ENCODE assay signal across 14 cellular contexts in genomic region chr17:67137860-67138259, GRCh38.
A peak's percentile ranks its signal among the peaks of the same experiment; 100 is the strongest.
DNase-seq lines count a peak whose midpoint lies in the region; ATAC-seq and TF ChIP-seq lines count a peak whose summit lies in the region.
"Had no signal": no experiment of that assay in that cellular context is flagged by ENCODE, and none has a peak within 500 bp of the region (broad histone marks: within the 10 kb centered on the region; RNA-seq: fewer than 3 reads in every experiment).

No MANE protein-coding gene starts in this region.

- no peaks in the 10 kb centered on the region for H3K9me3 ChIP-seq in CD4-positive, alpha-beta T cell (ENCODE audit: control insufficient read depth, low read length)
- no peaks in the 10 kb centered on the region for H3K9me3 ChIP-seq in adrenal gland (replicated peaks in 1 of 3)
- H3K9me3 ChIP-seq: HAP-1 had no signal

- H3K27ac ChIP-seq in CD4-positive, alpha-beta T cell (ENCODE audit: low read depth, low read length) = no peak overlapping the region
- H3K27ac ChIP-seq in adrenal gland = no peak overlapping the region

- TF ChIP-seq CTCF in CD4-positive, alpha-beta T cell (IDR thresholded peaks at IDR 0.05) = no peak
- TF ChIP-seq CTCF in adrenal gland (IDR thresholded peaks at IDR 0.05) = no peak

- CTCF ChIA-PET in activated CD8-positive, alpha-beta memory T cell treated with anti-CD3 and anti-CD28 coated beads, Interleukin-2, amount 10 ng/mL, durations not matched to agents 7 days and 5 days (lab: Charles Lee) = interaction anchor here (1.1 kb wide), 1 partner anchor 40 kb away, joined by 4 read pairs; no protein-coding TSS in a partner anchor
- CTCF ChIA-PET in CD4-positive, alpha-beta T cell (lab: Charles Lee) = no interaction called here
- CTCF ChIA-PET in activated CD4-positive, alpha-beta memory T cell treated with anti-CD3 and anti-CD28 coated beads for 36 hours (lab: Charles Lee) = no interaction called here

- in situ Hi-C loops in ACHN (cut with HindIII; ENCODE audit: low pct_ligation_motif_present, low pct_unique_long_range_greater_than_20kb, low sequenced_read_pairs) = no loop called here

- peaks cover 46% of the 10 kb centered on the region for H3K36me3 Mint-ChIP-seq in activated CD8-positive, alpha-beta memory T cell treated with anti-CD3 and anti-CD28 coated beads, Interleukin-2, amount 10 ng/mL, durations not matched to agents 7 days and 5 days
- peaks cover 79% of the 10 kb centered on the region for H3K36me3 Mint-ChIP-seq in CD4-positive, alpha-beta T cell (ENCODE audit: low read depth)
- H3K36me3 Mint-ChIP-seq in activated CD4-positive, alpha-beta memory T cell treated with anti-CD3 and anti-CD28 coated beads for 36 hours = peaks cover 36% of the 10 kb centered on the region
- peaks cover 86% of the 10 kb centered on the region for H3K36me3 Mint-ChIP-seq in dendritic cell treated with granulocyte-macrophage colony-stimulating factor and Interleukin-4, amounts not matched to agents 40 ng/mL and 50 ng/mL, for 4 days (ENCODE audit: low read depth)

- H3K4me3 ChIP-seq in adrenal gland = no peak overlapping the region
- H3K4me3 ChIP-seq: GM12878, HAP-1 had no signal

- no peak overlapping the region for H3K4me3 Mint-ChIP-seq in activated CD8-positive, alpha-beta memory T cell treated with anti-CD3 and anti-CD28 coated beads, Interleukin-2, amount 10 ng/mL, durations not matched to agents 7 days and 5 days
- no peak overlapping the region for H3K4me3 Mint-ChIP-seq in CD4-positive, alpha-beta T cell
- H3K4me3 Mint-ChIP-seq in activated CD4-positive, alpha-beta memory T cell treated with anti-CD3 and anti-CD28 coated beads for 36 hours = no peak overlapping the region
- H3K4me3 Mint-ChIP-seq in dendritic cell treated with granulocyte-macrophage colony-stimulating factor and Interleukin-4, amounts not matched to agents 40 ng/mL and 50 ng/mL, for 4 days = no peak overlapping the region

- no peaks in the 10 kb centered on the region for H3K27me3 Mint-ChIP-seq in activated CD8-positive, alpha-beta memory T cell treated with anti-CD3 and anti-CD28 coated beads, Interleukin-2, amount 10 ng/mL, durations not matched to agents 7 days and 5 days
- H3K27me3 Mint-ChIP-seq in CD4-positive, alpha-beta T cell = no peaks in the 10 kb centered on the region
- H3K27me3 Mint-ChIP-seq in activated CD4-positive, alpha-beta memory T cell treated with anti-CD3 and anti-CD28 coated beads for 36 hours = no peaks in the 10 kb centered on the region
- H3K27me3 Mint-ChIP-seq in dendritic cell treated with granulocyte-macrophage colony-stimulating factor and Interleukin-4, amounts not matched to agents 40 ng/mL and 50 ng/mL, for 4 days = no peaks in the 10 kb centered on the region

- H3K27me3 ChIP-seq in CD4-positive, alpha-beta T cell (ENCODE audit: control insufficient read depth, insufficient read depth, low read length) = no peaks in the 10 kb centered on the region
- H3K27me3 ChIP-seq in adrenal gland = no peaks in the 10 kb centered on the region

- intact Hi-C loops in CD4-positive, alpha-beta T cell (cut with DNase I, micrococcal nuclease) = no loop called here
- intact Hi-C loops in activated CD4-positive, alpha-beta memory T cell treated with anti-CD3 and anti-CD28 coated beads for 36 hours (cut with micrococcal nuclease) = no loop called here
- intact Hi-C loops in dendritic cell treated with granulocyte-macrophage colony-stimulating factor and Interleukin-4, amounts not matched to agents 40 ng/mL and 50 ng/mL, for 4 days (cut with micrococcal nuclease) = no loop called here
- intact Hi-C loops in adrenal gland (cut with DNase I) = no loop called here

- no peak for TF ChIP-seq POLR2A in adrenal gland (IDR thresholded peaks at IDR 0.05)

- H3K9me3 Mint-ChIP-seq in activated CD8-positive, alpha-beta memory T cell treated with anti-CD3 and anti-CD28 coated beads, Interleukin-2, amount 10 ng/mL, durations not matched to agents 7 days and 5 days (ENCODE audit: low read depth) = no peaks in the 10 kb centered on the region
- no peaks in the 10 kb centered on the region for H3K9me3 Mint-ChIP-seq in CD4-positive, alpha-beta T cell
- H3K9me3 Mint-ChIP-seq in activated CD4-positive, alpha-beta memory T cell treated with anti-CD3 and anti-CD28 coated beads for 36 hours = no peaks in the 10 kb centered on the region
- H3K9me3 Mint-ChIP-seq in dendritic cell treated with granulocyte-macrophage colony-stimulating factor and Interleukin-4, amounts not matched to agents 40 ng/mL and 50 ng/mL, for 4 days = no peaks in the 10 kb centered on the region

- H3K36me3 ChIP-seq in adrenal gland (replicated peaks in 1 of 2) = peaks cover 0 to 9% of the 10 kb centered on the region in 2 donors

- peaks cover 12 to 16% of the 10 kb centered on the region in 2 donors for H3K4me1 ChIP-seq in adrenal gland (replicated peaks in 1 of 2)

- 76 to 94% (median 83%) methylated on average over 5 of the region's 5 CpGs for WGBS in adrenal gland, 4 donors

- H3K27ac Mint-ChIP-seq in activated CD8-positive, alpha-beta memory T cell treated with anti-CD3 and anti-CD28 coated beads, Interleukin-2, amount 10 ng/mL, durations not matched to agents 7 days and 5 days = peak overlapping the region; percentile 72
- peak overlapping the region; percentile 4 for H3K27ac Mint-ChIP-seq in CD4-positive, alpha-beta T cell
- H3K27ac Mint-ChIP-seq in activated CD4-positive, alpha-beta memory T cell treated with anti-CD3 and anti-CD28 coated beads for 36 hours = peak overlapping the region; percentile 1
- peak overlapping the region; percentile 13 for H3K27ac Mint-ChIP-seq in dendritic cell treated with granulocyte-macrophage colony-stimulating factor and Interleukin-4, amounts not matched to agents 40 ng/mL and 50 ng/mL, for 4 days

- no peak for DNase-seq in activated CD8-positive, alpha-beta memory T cell treated with anti-CD3 and anti-CD28 coated beads, Interleukin-2, amount 10 ng/mL, durations not matched to agents 7 days and 5 days
- DNase-seq in activated CD8-positive, alpha-beta memory T cell treated with anti-CD3 and anti-CD28 coated beads, Interleukin-2, amount 50 U/mL, for 48 hours = no peak
- DNase-seq in CD4-positive, alpha-beta T cell = no peak
- no peak for DNase-seq in activated CD4-positive, alpha-beta memory T cell treated with anti-CD3 and anti-CD28 coated beads for 36 hours
- no peak for DNase-seq in NCI-H1417 (lab: John Stamatoyannopoulos, UW)
- DNase-seq in adrenal gland = no peak
- no peak for DNase-seq in ACHN
- DNase-seq: Calu3, DMS79, NCI-H2029, NCI-H510A treated with DMSO at 0.1 percent for 48 hours had no signal

- ATAC-seq in activated CD8-positive, alpha-beta memory T cell treated with anti-CD3 and anti-CD28 coated beads, Interleukin-2, amount 10 ng/mL, durations not matched to agents 7 days and 5 days = peak; percentile 30
- ATAC-seq in CD4-positive, alpha-beta T cell (ENCODE audit: poor library complexity) = peak; percentile 46
- ATAC-seq: GM12878 had no signal

- POLR2A ChIA-PET in CD4-positive, alpha-beta T cell (lab: Charles Lee) = no interaction called here
- POLR2A ChIA-PET in activated CD4-positive, alpha-beta memory T cell treated with anti-CD3 and anti-CD28 coated beads for 36 hours (lab: Charles Lee) = no interaction called here

- H3K4me1 Mint-ChIP-seq in activated CD8-positive, alpha-beta memory T cell treated with anti-CD3 and anti-CD28 coated beads, Interleukin-2, amount 10 ng/mL, durations not matched to agents 7 days and 5 days = peaks cover 25% of the 10 kb centered on the region
- peaks cover 35% of the 10 kb centered on the region for H3K4me1 Mint-ChIP-seq in CD4-positive, alpha-beta T cell (ENCODE audit: low read depth)
- peaks cover 28% of the 10 kb centered on the region for H3K4me1 Mint-ChIP-seq in activated CD4-positive, alpha-beta memory T cell treated with anti-CD3 and anti-CD28 coated beads for 36 hours (ENCODE audit: low read depth)
- peaks cover 20% of the 10 kb centered on the region for H3K4me1 Mint-ChIP-seq in dendritic cell treated with granulocyte-macrophage colony-stimulating factor and Interleukin-4, amounts not matched to agents 40 ng/mL and 50 ng/mL, for 4 days (ENCODE audit: low read depth)

Comparison
In these comparisons a context has a peak if more than half of its experiments do, and no peak if none do; other contexts are left out.
1. H3K27ac Mint-ChIP-seq: peak in every context shown above with its lines; median percentile 72 in activated CD8-positive, alpha-beta memory T cell treated with anti-CD3 and anti-CD28 coated beads, Interleukin-2, amount 10 ng/mL, durations not matched to agents 7 days and 5 days; 13 in dendritic cell treated with granulocyte-macrophage colony-stimulating factor and Interleukin-4, amounts not matched to agents 40 ng/mL and 50 ng/mL, for 4 days; 4 in CD4-positive, alpha-beta T cell; 1 in activated CD4-positive, alpha-beta memory T cell treated with anti-CD3 and anti-CD28 coated beads for 36 hours.